Comparison of ENCODE assay signal across 8 cellular contexts in genomic region chr18:33839452-33840225, GRCh38.
DNase-seq lines count a peak whose midpoint lies in the region; ATAC-seq, FAIRE-seq and TF ChIP-seq lines count a peak whose summit lies in the region.

No MANE protein-coding gene starts in this region.

- no peak overlapping the region for H3K4me3 Mint-ChIP-seq in activated T-helper 17 cell treated with anti-CD3 and anti-CD28 coated beads, Interleukin-2, amount 50 U/mL, for 72 hours

- H3K9me3 ChIP-seq in WERI-Rb-1 (ENCODE audit: severe bottlenecking) (no peaks in the 10 kb centered on the region), iPS-18a (ENCODE audit: control insufficient read depth, low read depth, low read length) (no peaks in the 10 kb centered on the region), upper lobe of right lung (no peaks in the 10 kb centered on the region)

- no peak overlapping the region for H3K27ac Mint-ChIP-seq in activated T-helper 17 cell treated with anti-CD3 and anti-CD28 coated beads, Interleukin-2, amount 50 U/mL, for 72 hours

- no peak overlapping the region for H3K9ac ChIP-seq in iPS-18a (ENCODE audit: low read length)

- H3K4me3 ChIP-seq in HFF-Myc (replicated peaks; ENCODE audit: low read depth, low read length): no peak overlapping the region
- no peak overlapping the region for H3K4me3 ChIP-seq in WERI-Rb-1 (ENCODE audit: low read depth, low read length)
- H3K4me3 ChIP-seq in iPS-18a (ENCODE audit: low read length): peak overlapping the region; percentile 23
- H3K4me3 ChIP-seq in upper lobe of right lung: no peak overlapping the region

- TF ChIP-seq CTCF in HFF-Myc (IDR thresholded peaks at IDR 0.05; ENCODE audit: low read depth, low read length, missing control alignments) (peak; percentile 58), WERI-Rb-1 (IDR thresholded peaks at IDR 0.05; ENCODE audit: low read depth, low read length) (peak; percentile 51; the same call in 1 of the 2 replicates), upper lobe of right lung (IDR thresholded peaks at IDR 0.05) (peak; percentile 61)

- H3K27ac ChIP-seq in WERI-Rb-1 (no peak overlapping the region), iPS-18a (ENCODE audit: low read length) (no peak overlapping the region), upper lobe of right lung (no peak overlapping the region)

- intact Hi-C loops in upper lobe of right lung (cut with DNase I): no loop called here

- ATAC-seq in upper lobe of right lung: peak; percentile 64
- ATAC-seq in activated T-helper 17 cell treated with anti-CD3 and anti-CD28 coated beads, Interleukin-2, amount 50 U/mL, for 72 hours (replicated peaks): no peak

- H3K36me3 ChIP-seq in WERI-Rb-1: no peaks in the 10 kb centered on the region
- H3K36me3 ChIP-seq in iPS-18a (ENCODE audit: control insufficient read depth, low read depth, low read length): no peaks in the 10 kb centered on the region
- no peaks in the 10 kb centered on the region for H3K36me3 ChIP-seq in upper lobe of right lung

- no peaks in the 10 kb centered on the region for H3K27me3 ChIP-seq in WERI-Rb-1 (ENCODE audit: insufficient read depth, low read depth, severe bottlenecking)
- no peaks in the 10 kb centered on the region for H3K27me3 ChIP-seq in iPS-18a (ENCODE audit: control insufficient read depth, insufficient read depth, low read length)
- no peaks in the 10 kb centered on the region for H3K27me3 ChIP-seq in upper lobe of right lung

- no peaks in the 10 kb centered on the region for H3K27me3 Mint-ChIP-seq in activated T-helper 17 cell treated with anti-CD3 and anti-CD28 coated beads, Interleukin-2, amount 50 U/mL, for 72 hours

- no peaks in the 10 kb centered on the region for H3K36me3 Mint-ChIP-seq in activated T-helper 17 cell treated with anti-CD3 and anti-CD28 coated beads, Interleukin-2, amount 50 U/mL, for 72 hours (ENCODE audit: low read depth)

- FAIRE-seq in G401.6 (lab: Jason Lieb, UNC): peak; percentile 34

- DNase-seq in HFF-Myc (ENCODE audit: extremely low read depth, low read depth) (peak; percentile 16), NCI-H146 treated with DMSO at 0.1 percent for 48 hours (lab: John Stamatoyannopoulos, UW; ENCODE audit: unreplicated experiment) (peak; percentile 89), WERI-Rb-1 (peak; percentile 23), upper lobe of right lung (no peak)
- DNase-seq in activated CD8-positive, alpha-beta memory T cell treated with anti-CD3 and anti-CD28 coated beads, Interleukin-2, amount 50 U/mL, for 4 hours: no peak

- no peaks in the 10 kb centered on the region for H3K4me1 Mint-ChIP-seq in activated T-helper 17 cell treated with anti-CD3 and anti-CD28 coated beads, Interleukin-2, amount 50 U/mL, for 72 hours

- H3K4me1 ChIP-seq in iPS-18a (ENCODE audit: control insufficient read depth, low read depth, low read length) (peaks cover 16% of the 10 kb centered on the region), upper lobe of right lung (no peaks in the 10 kb centered on the region)

- peaks cover 4% of the 10 kb centered on the region for H3K9me3 Mint-ChIP-seq in activated T-helper 17 cell treated with anti-CD3 and anti-CD28 coated beads, Interleukin-2, amount 50 U/mL, for 72 hours

Comparison
In these comparisons a context has a peak if more than half of its experiments do, and no peak if none do; other contexts are left out.
1. DNase-seq: peak in HFF-Myc (single experiment), NCI-H146 treated with DMSO at 0.1 percent for 48 hours (single experiment) and WERI-Rb-1 (single experiment); none in upper lobe of right lung (single experiment) and activated CD8-positive, alpha-beta memory T cell treated with anti-CD3 and anti-CD28 coated beads, Interleukin-2, amount 50 U/mL, for 4 hours (single experiment).
2. Peak in every context shown above with its lines, with median percentiles within 50 percentile points of each other: CTCF ChIP-seq.